Comparison of ENCODE assay signal across 10 cellular contexts in the genomic region with DNA sequence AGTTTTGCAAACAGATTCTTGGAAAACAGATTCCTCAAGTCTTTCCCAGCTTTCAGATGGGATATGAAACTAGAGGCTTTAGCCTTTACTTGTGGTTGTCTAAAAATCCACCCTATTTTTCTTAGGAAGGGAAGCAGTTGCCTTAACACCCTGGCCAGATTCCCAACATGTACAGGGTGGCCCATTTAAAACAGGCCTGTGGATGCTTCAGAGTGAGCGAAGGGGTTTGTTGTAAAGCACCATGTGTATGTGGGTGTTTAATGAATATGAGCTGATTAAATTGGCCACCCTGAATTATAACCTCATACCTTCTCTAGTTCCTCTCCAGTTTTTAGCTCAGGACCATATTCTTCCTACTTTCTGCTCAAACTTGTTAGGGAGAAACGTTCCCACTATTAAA.
DNase-seq lines count a peak whose midpoint lies in the region; ATAC-seq and TF ChIP-seq lines count a peak whose summit lies in the region.
"Had no signal": no experiment of that assay in that cellular context is flagged by ENCODE, and none has a peak within 500 bp of the region (broad histone marks: within the 10 kb centered on the region; RNA-seq: fewer than 3 reads in every experiment).

No MANE protein-coding gene starts in this region.

- peaks cover 9% of the 10 kb centered on the region for H3K4me1 ChIP-seq in Caco-2
- peaks cover 53% of the 10 kb centered on the region for H3K4me1 ChIP-seq in lower lobe of right lung

- no peaks in the 10 kb centered on the region for H3K27me3 Mint-ChIP-seq in Caco-2 (ENCODE audit: insufficient read depth, unreplicated experiment)
- peaks cover 4% of the 10 kb centered on the region for H3K27me3 Mint-ChIP-seq in brain

- no peak overlapping the region for H3K4me3 Mint-ChIP-seq in Caco-2 (ENCODE audit: unreplicated experiment)
- peak overlapping the region in 2 of 5 experiments; percentile 22 to 41 for H3K4me3 Mint-ChIP-seq in brain
- peak overlapping the region; percentile 21 for H3K4me3 Mint-ChIP-seq in stimulated activated effector memory CD8-positive, alpha-beta T cell treated with anti-CD3 and anti-CD28 coated beads, Interleukin-12 subunit alpha, Interleukin-12 subunit beta, amount 100 ng/mL, for 72 hours

- BruUV-seq in Caco-2 (replicated peaks; lab: Mats Ljungman, UMichigan), result no TSS peak

- H3K9me3 Mint-ChIP-seq in Caco-2 (ENCODE audit: unreplicated experiment), result peaks cover 1% of the 10 kb centered on the region
- H3K9me3 Mint-ChIP-seq in brain, result peaks cover 4 to 9% (median 4%) of the 10 kb centered on the region in 5 experiments
- H3K9me3 Mint-ChIP-seq in stimulated activated effector memory CD8-positive, alpha-beta T cell treated with anti-CD3 and anti-CD28 coated beads, Interleukin-12 subunit alpha, Interleukin-12 subunit beta, amount 100 ng/mL, for 72 hours, result no peaks in the 10 kb centered on the region

- H3K9me3 ChIP-seq in Caco-2 (no peaks in the 10 kb centered on the region), lower lobe of right lung (no peaks in the 10 kb centered on the region)

- H3K4me3 ChIP-seq in Caco-2 (ENCODE audit: low read depth, low read length) (no peak overlapping the region), lower lobe of right lung (no peak overlapping the region)

- peak overlapping the region; percentile 8 for H3K27ac Mint-ChIP-seq in Caco-2 (ENCODE audit: unreplicated experiment)
- H3K27ac Mint-ChIP-seq in brain, result peak overlapping the region; percentile 49 to 94 (median 84)
- H3K27ac Mint-ChIP-seq in stimulated activated effector memory CD8-positive, alpha-beta T cell treated with anti-CD3 and anti-CD28 coated beads, Interleukin-12 subunit alpha, Interleukin-12 subunit beta, amount 100 ng/mL, for 72 hours, result peak overlapping the region; percentile 67

- no peaks in the 10 kb centered on the region for H3K36me3 Mint-ChIP-seq in Caco-2 (ENCODE audit: insufficient read depth, unreplicated experiment)
- H3K36me3 Mint-ChIP-seq in brain, result no peaks in the 10 kb centered on the region
- no peaks in the 10 kb centered on the region for H3K36me3 Mint-ChIP-seq in stimulated activated effector memory CD8-positive, alpha-beta T cell treated with anti-CD3 and anti-CD28 coated beads, Interleukin-12 subunit alpha, Interleukin-12 subunit beta, amount 100 ng/mL, for 72 hours

- H3K36me3 ChIP-seq in Caco-2 (ENCODE audit: control insufficient read depth, insufficient read depth, low read length), result no peaks in the 10 kb centered on the region
- H3K36me3 ChIP-seq in lower lobe of right lung, result no peaks in the 10 kb centered on the region
- H3K36me3 ChIP-seq: brain microvascular endothelial cell had no signal

- POLR2A ChIA-PET in Caco-2 (lab: Charles Lee), result no interaction called here

- TF ChIP-seq CTCF in Caco-2 (IDR thresholded peaks at IDR 0.05; ENCODE audit: insufficient read depth in 1 of 2, low read depth in 1 of 2, low read length in 1 of 2, severe bottlenecking in 1 of 2, unreplicated experiment in 1 of 2) (no peak), brain (conservative IDR thresholded peaks at IDR 0.05) (no peak), lower lobe of right lung (IDR thresholded peaks at IDR 0.05) (no peak)

- no peak for ATAC-seq in lower lobe of right lung
- ATAC-seq in stimulated activated effector memory CD8-positive, alpha-beta T cell treated with anti-CD3 and anti-CD28 coated beads, Interleukin-12 subunit alpha, Interleukin-12 subunit beta, amount 100 ng/mL, for 72 hours, result no peak
- no peak for ATAC-seq in GM21737 (IDR thresholded peaks at IDR 0.05; ENCODE audit: unreplicated experiment)

- CTCF ChIA-PET in Caco-2 (lab: Charles Lee), result no interaction called here

- peak overlapping the region; percentile 76 for H3K27ac ChIP-seq in lower lobe of right lung
- H3K27ac ChIP-seq: brain microvascular endothelial cell had no signal

- intact Hi-C loops in Caco-2 (cut with micrococcal nuclease; ENCODE audit: unreplicated experiment), result loop anchor here (10.0 kb wide), 1 partner anchor 438 kb away; no protein-coding TSS in a partner anchor
- intact Hi-C loops in lower lobe of right lung (cut with DNase I), result no loop called here

- H3K4me1 Mint-ChIP-seq in Caco-2 (ENCODE audit: low read depth, unreplicated experiment), result peaks cover 8% of the 10 kb centered on the region
- peaks cover 63% of the 10 kb centered on the region for H3K4me1 Mint-ChIP-seq in brain
- H3K4me1 Mint-ChIP-seq in stimulated activated effector memory CD8-positive, alpha-beta T cell treated with anti-CD3 and anti-CD28 coated beads, Interleukin-12 subunit alpha, Interleukin-12 subunit beta, amount 100 ng/mL, for 72 hours, result peaks cover 23% of the 10 kb centered on the region

- H3K27me3 ChIP-seq in Caco-2 (replicated peaks; ENCODE audit: control insufficient read depth, insufficient read depth, low read length) (no peaks in the 10 kb centered on the region), lower lobe of right lung (ENCODE audit: low read depth) (no peaks in the 10 kb centered on the region)
- H3K27me3 ChIP-seq: brain microvascular endothelial cell had no signal

- no peak for DNase-seq in Caco-2
- no peak for DNase-seq in lower lobe of right lung
- DNase-seq in stimulated activated effector memory CD8-positive, alpha-beta T cell treated with anti-CD3 and anti-CD28 coated beads, Interleukin-12 subunit alpha, Interleukin-12 subunit beta, amount 100 ng/mL, for 72 hours (ENCODE audit: low spot score in 2 of 2), result no peak
- DNase-seq in DMS114 treated with DMSO at 0.1 percent for 48 hours (lab: John Stamatoyannopoulos, UW; ENCODE audit: unreplicated experiment), result no peak
- DNase-seq in DMS153 treated with DMSO at 0.1 percent for 48 hours (lab: John Stamatoyannopoulos, UW; ENCODE audit: unreplicated experiment), result no peak
- DNase-seq in C1 segment of cervical spinal cord (lab: John Stamatoyannopoulos, UW), result no peak
- DNase-seq: brain microvascular endothelial cell, NCI-H510A had no signal

Comparison
In these comparisons a context has a peak if more than half of its experiments do, and no peak if none do; other contexts are left out.
1. H3K27ac Mint-ChIP-seq: peak in every context shown above with its lines; median percentile 84 in brain; 67 in stimulated activated effector memory CD8-positive, alpha-beta T cell treated with anti-CD3 and anti-CD28 coated beads, Interleukin-12 subunit alpha, Interleukin-12 subunit beta, amount 100 ng/mL, for 72 hours; 8 in Caco-2.